Comparison of ENCODE assay signal across 9 cellular contexts in the genomic region with DNA sequence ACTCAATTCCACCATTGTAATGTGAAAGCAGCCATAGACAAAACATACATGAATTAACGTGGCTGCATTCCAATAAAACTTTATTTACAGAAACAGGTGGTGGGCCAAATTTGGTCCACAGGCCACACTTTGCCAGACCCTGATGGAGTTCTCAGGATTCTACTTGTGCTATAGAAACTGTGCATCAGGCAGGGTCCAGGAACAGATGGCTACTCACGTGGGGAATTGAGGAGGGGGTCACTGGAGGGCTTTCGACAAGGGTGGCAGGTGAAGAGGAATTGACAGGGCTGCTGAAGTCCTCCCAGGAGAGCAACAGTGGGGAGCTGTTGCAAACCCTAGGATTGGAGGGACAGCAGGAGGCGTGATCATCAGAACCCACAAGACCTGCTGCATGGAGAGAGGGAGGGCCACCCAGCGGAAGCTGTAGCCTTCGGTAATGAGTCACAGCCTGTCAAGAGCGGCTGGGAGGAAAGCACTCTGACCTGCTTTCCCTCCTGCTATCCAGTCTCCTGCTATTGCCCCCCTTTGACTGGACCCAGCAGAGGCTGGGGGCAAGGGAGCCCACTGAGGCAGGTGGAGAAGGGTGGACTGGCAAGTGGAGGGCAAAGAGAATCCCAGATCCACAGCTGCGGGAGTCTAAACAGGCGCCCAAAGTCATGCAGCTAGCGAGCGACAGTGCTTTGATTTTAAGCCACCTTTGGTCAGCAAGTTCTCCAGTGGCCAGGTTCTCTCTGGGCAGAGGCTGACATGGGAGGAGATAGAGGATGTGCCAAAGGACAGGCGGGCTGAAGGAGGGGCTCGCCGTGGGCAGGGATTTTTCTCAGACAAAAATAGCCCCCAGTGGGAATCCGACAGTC.
DNase-seq lines count a peak whose midpoint lies in the region; ATAC-seq and TF ChIP-seq lines count a peak whose summit lies in the region.
"Had no signal": no experiment of that assay in that cellular context is flagged by ENCODE, and none has a peak within 500 bp of the region (broad histone marks: within the 10 kb centered on the region; RNA-seq: fewer than 3 reads in every experiment).

No MANE protein-coding gene starts in this region.

- H3K4me2 ChIP-seq in skeletal muscle satellite cell (ENCODE audit: low read length) = peak overlapping the region; percentile 53

- H3K9me3 ChIP-seq in RWPE2 (ENCODE audit: severe bottlenecking) (no peaks in the 10 kb centered on the region), skeletal muscle satellite cell (replicated peaks; ENCODE audit: low read length) (no peaks in the 10 kb centered on the region)

- no peak overlapping the region for H3K9ac ChIP-seq in skeletal muscle satellite cell (ENCODE audit: low read depth, low read length)

- no peak overlapping the region for H3K4me3 Mint-ChIP-seq in activated CD4-positive, alpha-beta T cell treated with anti-CD3 and anti-CD28 coated beads, Interleukin-2, amount 10 ng/mL, durations not matched to agents 24 days and 14 days

- H3K36me3 Mint-ChIP-seq in activated CD4-positive, alpha-beta T cell treated with anti-CD3 and anti-CD28 coated beads, Interleukin-2, amount 10 ng/mL, durations not matched to agents 24 days and 14 days (ENCODE audit: low read depth) = no peaks in the 10 kb centered on the region

- peak; percentile 12 for DNase-seq in activated CD4-positive, alpha-beta T cell treated with anti-CD3 and anti-CD28 coated beads for 48 hours
- no peak for DNase-seq in activated CD4-positive, alpha-beta T cell treated with anti-CD3 and anti-CD28 coated beads, Interleukin-2, amount 10 ng/mL, durations not matched to agents 24 days and 14 days
- no peak for DNase-seq in RWPE2 (ENCODE audit: low spot score)
- DNase-seq in fibroblast of villous mesenchyme (ENCODE audit: low read depth) = peak; percentile 25
- no peak for DNase-seq in DMS153 (lab: John Stamatoyannopoulos, UW)
- DNase-seq: left colon had no signal

- H3K9me3 Mint-ChIP-seq in activated CD4-positive, alpha-beta T cell treated with anti-CD3 and anti-CD28 coated beads, Interleukin-2, amount 10 ng/mL, durations not matched to agents 24 days and 14 days = no peaks in the 10 kb centered on the region

- H3K4me1 Mint-ChIP-seq in activated CD4-positive, alpha-beta T cell treated with anti-CD3 and anti-CD28 coated beads, Interleukin-2, amount 10 ng/mL, durations not matched to agents 24 days and 14 days = no peaks in the 10 kb centered on the region

- no peaks in the 10 kb centered on the region for H3K27me3 Mint-ChIP-seq in activated CD4-positive, alpha-beta T cell treated with anti-CD3 and anti-CD28 coated beads, Interleukin-2, amount 10 ng/mL, durations not matched to agents 24 days and 14 days

- H3K27ac ChIP-seq in RWPE2 (ENCODE audit: poor library complexity, severe bottlenecking) = no peak overlapping the region

- no peak overlapping the region for H3K27ac Mint-ChIP-seq in activated CD4-positive, alpha-beta T cell treated with anti-CD3 and anti-CD28 coated beads, Interleukin-2, amount 10 ng/mL, durations not matched to agents 24 days and 14 days

- H3K36me3 ChIP-seq in RWPE2 (ENCODE audit: low read depth) (no peaks in the 10 kb centered on the region), skeletal muscle satellite cell (ENCODE audit: insufficient read depth, low read length) (no peaks in the 10 kb centered on the region)

- peaks cover under 1% of the 10 kb centered on the region for H3K27me3 ChIP-seq in RWPE2 (ENCODE audit: insufficient read depth, poor library complexity, severe bottlenecking)
- peaks cover 17% of the 10 kb centered on the region for H3K27me3 ChIP-seq in skeletal muscle satellite cell (ENCODE audit: control insufficient read depth, insufficient read depth, low read length)

- TF ChIP-seq CTCF in RWPE2 (IDR thresholded peaks at IDR 0.05; ENCODE audit: poor library complexity, severe bottlenecking) (no peak), fibroblast of villous mesenchyme (IDR thresholded peaks at IDR 0.05; ENCODE audit: insufficient read depth, low read depth, low read length) (no peak)

- H3K4me1 ChIP-seq in RWPE2 (ENCODE audit: insufficient read depth, poor library complexity, severe bottlenecking) (peaks cover 4% of the 10 kb centered on the region), skeletal muscle satellite cell (ENCODE audit: control insufficient read depth, insufficient read depth, low read length) (peaks cover 5% of the 10 kb centered on the region)

- H3K4me3 ChIP-seq in RWPE2 (ENCODE audit: severe bottlenecking) (no peak overlapping the region), fibroblast of villous mesenchyme (ENCODE audit: low read depth, low read length) (no peak overlapping the region), skeletal muscle satellite cell (ENCODE audit: low read length) (no peak overlapping the region)

- ATAC-seq in RWPE2 (ENCODE audit: low read depth) (peak; percentile 88), HG03442 (IDR thresholded peaks at IDR 0.05; ENCODE audit: unreplicated experiment) (no peak), GM21717 (IDR thresholded peaks at IDR 0.05; ENCODE audit: unreplicated experiment) (no peak)
- ATAC-seq: left colon had no signal

- intact Hi-C loops in activated CD4-positive, alpha-beta T cell treated with anti-CD3 and anti-CD28 coated beads, Interleukin-2, amount 10 ng/mL, durations not matched to agents 24 days and 14 days (cut with micrococcal nuclease) = no loop called here

Comparison
In these comparisons a context has a peak if more than half of its experiments do, and no peak if none do; other contexts are left out.
1. DNase-seq: peak in activated CD4-positive, alpha-beta T cell treated with anti-CD3 and anti-CD28 coated beads for 48 hours (single experiment) and fibroblast of villous mesenchyme (single experiment); none in activated CD4-positive, alpha-beta T cell treated with anti-CD3 and anti-CD28 coated beads, Interleukin-2, amount 10 ng/mL, durations not matched to agents 24 days and 14 days (single experiment), RWPE2 (single experiment) and DMS153 (single experiment).